Comparison of ENCODE assay signal across 8 cellular contexts in the genomic region with DNA sequence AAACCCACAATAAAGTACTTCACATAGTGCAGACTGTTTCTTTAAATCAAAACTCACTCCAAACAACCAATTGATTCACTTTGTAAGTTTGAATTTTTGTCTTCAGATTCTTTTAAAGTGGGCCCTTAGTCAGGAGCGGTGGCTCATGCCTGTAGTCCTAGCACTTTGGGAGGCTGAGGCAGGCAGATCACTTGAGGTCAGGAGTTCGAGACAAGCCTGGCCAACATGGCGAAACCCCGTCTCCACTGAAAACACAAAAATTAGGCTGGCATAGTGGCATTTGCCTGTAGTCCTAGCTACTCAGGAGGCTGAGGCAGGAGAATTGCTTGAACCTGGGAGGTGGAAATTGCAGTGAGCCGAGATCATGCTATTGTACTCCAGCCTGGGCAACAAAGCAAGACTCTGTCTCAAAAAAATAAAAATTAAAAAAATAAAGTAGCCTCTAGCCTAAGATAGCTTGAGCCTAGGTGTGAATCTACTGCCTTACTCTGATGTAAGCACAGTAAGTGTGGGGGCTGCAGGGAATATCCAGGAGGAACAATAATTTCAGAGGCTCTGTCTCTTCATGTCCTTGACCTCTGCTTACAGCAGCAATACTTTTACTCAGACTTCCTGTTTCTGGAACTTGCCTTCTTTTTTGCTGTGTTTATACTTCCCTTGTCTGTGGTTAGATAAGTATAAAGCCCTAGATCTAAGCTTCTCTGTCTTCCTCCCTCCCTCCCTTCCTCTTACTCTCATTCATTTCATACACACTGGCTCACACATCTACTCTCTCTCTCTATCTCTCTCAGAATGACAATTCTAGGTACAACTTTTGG. TPM values are rescaled to one million over a fixed set of nuclear protein-coding genes. Genes with fewer than 3 reads are reported as not detected.
DNase-seq lines count a peak whose midpoint lies in the region; ATAC-seq and TF ChIP-seq lines count a peak whose summit lies in the region.

A gene with protein sequence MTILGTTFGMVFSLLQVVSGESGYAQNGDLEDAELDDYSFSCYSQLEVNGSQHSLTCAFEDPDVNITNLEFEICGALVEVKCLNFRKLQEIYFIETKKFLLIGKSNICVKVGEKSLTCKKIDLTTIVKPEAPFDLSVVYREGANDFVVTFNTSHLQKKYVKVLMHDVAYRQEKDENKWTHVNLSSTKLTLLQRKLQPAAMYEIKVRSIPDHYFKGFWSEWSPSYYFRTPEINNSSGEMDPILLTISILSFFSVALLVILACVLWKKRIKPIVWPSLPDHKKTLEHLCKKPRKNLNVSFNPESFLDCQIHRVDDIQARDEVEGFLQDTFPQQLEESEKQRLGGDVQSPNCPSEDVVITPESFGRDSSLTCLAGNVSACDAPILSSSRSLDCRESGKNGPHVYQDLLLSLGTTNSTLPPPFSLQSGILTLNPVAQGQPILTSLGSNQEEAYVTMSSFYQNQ (plus strand): TSS at position 706 of the 818 bp plus-strand sequence. CDS start 87 bp downstream, at position 793.

- no peak within 1 kb of the TSS for H3K27ac ChIP-seq in H9 (ENCODE audit: insufficient read length, low read depth, low read length)

- H3T11ph ChIP-seq in H9 (ENCODE audit: low read length) = no peak within 1 kb of the TSS

- no peak within 1 kb of the TSS for H3K14ac ChIP-seq in H9 (ENCODE audit: insufficient read depth, low read length)

- H2BK5ac ChIP-seq in H9 (ENCODE audit: insufficient read length, low read length) = no peak within 1 kb of the TSS

- no peak within 1 kb of the TSS for H4K91ac ChIP-seq in H9 (ENCODE audit: insufficient read length, low read depth, low read length)

- no peak within 1 kb of the TSS for H2BK15ac ChIP-seq in H9 (ENCODE audit: low read depth, low read length)

- H2BK20ac ChIP-seq in H9 (ENCODE audit: low read depth, low read length, poor library complexity, severe bottlenecking) = no peak within 1 kb of the TSS

- no peak within 1 kb of the TSS for H2BK12ac ChIP-seq in H9 (ENCODE audit: insufficient read length, low read depth, low read length)

- H3K4me1 Mint-ChIP-seq in T-helper 1 cell treated with Interleukin-12 subunit alpha and Interleukin-12 subunit beta and Interleukin-4 antibody, amounts not matched to agents 30 μg/mL and 1 μg/mL, for 36 hours (ENCODE audit: low read depth) = peaks cover 73% of the 10 kb centered on the region
- H3K4me1 Mint-ChIP-seq in immature natural killer cell (peaks cover 29 to 60% of the 10 kb centered on the region in 2 donors), H9 (peaks cover 20 to 32% of the 10 kb centered on the region in 2 experiments)

- H3K4me2 ChIP-seq in H9 (ENCODE audit: insufficient read depth, insufficient read length, low read length) = no peak within 1 kb of the TSS

- no peak within 1 kb of the TSS for H4K8ac ChIP-seq in H9 (replicated peaks; ENCODE audit: insufficient read length, low read depth, low read length)

- no peaks in the 10 kb centered on the region for H3K79me1 ChIP-seq in H9 (ENCODE audit: insufficient read depth, low read depth, low read length, poor library complexity, severe bottlenecking)

- H3K4ac ChIP-seq in H9 (ENCODE audit: low read depth, low read length) = no peak within 1 kb of the TSS

- no peak within 1 kb of the TSS for H2BK120ac ChIP-seq in H9 (ENCODE audit: low read depth, low read length, poor library complexity, severe bottlenecking)

- no peaks in the 10 kb centered on the region for H3K27me3 Mint-ChIP-seq in T-helper 1 cell treated with Interleukin-12 subunit alpha and Interleukin-12 subunit beta and Interleukin-4 antibody, amounts not matched to agents 30 μg/mL and 1 μg/mL, for 36 hours (ENCODE audit: low read depth)
- H3K27me3 Mint-ChIP-seq in immature natural killer cell (ENCODE audit: low read depth in 3 of 3) = peaks cover 0 to 2% (median 2%) of the 10 kb centered on the region in 3 donors
- H3K27me3 Mint-ChIP-seq in H9 (ENCODE audit: low read depth) = peaks cover 3% of the 10 kb centered on the region; the same call in 1 of the 2 replicates

- H3K27ac Mint-ChIP-seq in T-helper 1 cell treated with Interleukin-12 subunit alpha and Interleukin-12 subunit beta and Interleukin-4 antibody, amounts not matched to agents 30 μg/mL and 1 μg/mL, for 36 hours = peak within 1 kb of the TSS; percentile 98
- H3K27ac Mint-ChIP-seq in immature natural killer cell (peak within 1 kb of the TSS; percentile 4 to 94 (median 83)), H9 (no peak within 1 kb of the TSS; a peak in 1 of 7 replicates)

- H3K9ac ChIP-seq in H9 (ENCODE audit: extremely low read depth, insufficient read length, low read length) = no peak within 1 kb of the TSS

- TF ChIP-seq CTCF in AG09309 (IDR thresholded peaks at IDR 0.05; ENCODE audit: control insufficient read depth, insufficient read depth, low read depth, low read length, missing control alignments) (no peak), H9 (conservative IDR thresholded peaks at IDR 0.05) (no peak)

- H3K79me2 ChIP-seq in H9 (ENCODE audit: insufficient read depth, low read length) = no peaks in the 10 kb centered on the region

- peak within 1 kb of the TSS; percentile 85 for H3K4me3 Mint-ChIP-seq in T-helper 1 cell treated with Interleukin-12 subunit alpha and Interleukin-12 subunit beta and Interleukin-4 antibody, amounts not matched to agents 30 μg/mL and 1 μg/mL, for 36 hours
- H3K4me3 Mint-ChIP-seq in immature natural killer cell (peak within 1 kb of the TSS; percentile 36 to 84 (median 64)), H9 (no peak within 1 kb of the TSS)

- H3K23ac ChIP-seq in H9 (ENCODE audit: insufficient read length, low read depth, low read length) = no peak within 1 kb of the TSS

- H3K4me1 ChIP-seq in H9 (ENCODE audit: insufficient read depth, low read length) = peaks cover 8% of the 10 kb centered on the region; the same call in 1 of the 2 replicates

- ATAC-seq in HG02852 (IDR thresholded peaks at IDR 0.05; ENCODE audit: unreplicated experiment) (peak; percentile 40), GM18519 (IDR thresholded peaks at IDR 0.05; ENCODE audit: low FRiP score, unreplicated experiment) (no peak)

- H2AFZ ChIP-seq in H9 (ENCODE audit: low read length) = no peak within 1 kb of the TSS

- DNase-seq in AG09309 (ENCODE audit: low read depth) (no peak), immature natural killer cell (peak; percentile 32 to 44 (median 43)), NCI-H2029 treated with DMSO at 0.1 percent for 48 hours (lab: John Stamatoyannopoulos, UW) (no peak), H9 (no peak), T-helper 9 cell (no peak)

- H3K9me3 ChIP-seq in H9 (ENCODE audit: control insufficient read depth, low read depth, low read length) = no peaks in the 10 kb centered on the region

- no peak within 1 kb of the TSS for H3K18ac ChIP-seq in H9 (ENCODE audit: insufficient read length, low read depth, low read length)

- no peaks in the 10 kb centered on the region for H3K27me3 ChIP-seq in H9 (ENCODE audit: insufficient read depth, low read length)

- H3K23me2 ChIP-seq in H9 (ENCODE audit: insufficient read length, low read depth, low read length, poor library complexity, severe bottlenecking) = no peaks in the 10 kb centered on the region

- H2AK5ac ChIP-seq in H9 (ENCODE audit: insufficient read length, low read length) = no peak within 1 kb of the TSS

- H3K9me3 Mint-ChIP-seq in T-helper 1 cell treated with Interleukin-12 subunit alpha and Interleukin-12 subunit beta and Interleukin-4 antibody, amounts not matched to agents 30 μg/mL and 1 μg/mL, for 36 hours = no peaks in the 10 kb centered on the region
- H3K9me3 Mint-ChIP-seq in immature natural killer cell (no peaks in the 10 kb centered on the region), H9 (no peaks in the 10 kb centered on the region)

- no peak within 1 kb of the TSS for H3K56ac ChIP-seq in H9 (ENCODE audit: insufficient read length, low read depth, low read length)

- H3K4me3 ChIP-seq in AG09309 (ENCODE audit: control insufficient read depth, low read depth, low read length) = peak within 1 kb of the TSS; percentile 33

- no peak within 1 kb of the TSS for H4K5ac ChIP-seq in H9 (ENCODE audit: insufficient read length, low read depth, low read length)

- no peaks in the 10 kb centered on the region for H4K20me1 ChIP-seq in H9 (ENCODE audit: control insufficient read depth, insufficient read depth, insufficient read length)

- no CpG with 5 or more reads among the region's 5 CpGs for WGBS in H9 (ENCODE audit: extremely low coverage, insufficient read length, low lambda C conversion rate)

- H3K36me3 Mint-ChIP-seq in T-helper 1 cell treated with Interleukin-12 subunit alpha and Interleukin-12 subunit beta and Interleukin-4 antibody, amounts not matched to agents 30 μg/mL and 1 μg/mL, for 36 hours (ENCODE audit: low read depth) = peaks cover 43% of the 10 kb centered on the region
- peaks cover 0 to 9% (median 5%) of the 10 kb centered on the region in 3 donors for H3K36me3 Mint-ChIP-seq in immature natural killer cell
- no peaks in the 10 kb centered on the region for H3K36me3 Mint-ChIP-seq in H9 (ENCODE audit: insufficient read depth in 1 of 3, low read depth in 3 of 3)

RNA-seq across cellular contexts. Expression of the gene that starts here (rescaled TPM):
- 10 to 100 TPM; 36.8 to 70.9 (median 65.6) TPM for polyA plus RNA-seq in immature natural killer cell
- not detected in 2 replicates for total RNA-seq in H9 (2021)

Comparison
In these comparisons a context has a peak if more than half of its experiments do, and no peak if none do; other contexts are left out.
1. DNase-seq: peak in immature natural killer cell (3 of 3); none in AG09309 (single experiment), NCI-H2029 treated with DMSO at 0.1 percent for 48 hours (single experiment), H9 (single experiment) and T-helper 9 cell (single experiment).
2. H3K27ac Mint-ChIP-seq: peak in T-helper 1 cell treated with Interleukin-12 subunit alpha and Interleukin-12 subunit beta and Interleukin-4 antibody, amounts not matched to agents 30 μg/mL and 1 μg/mL, for 36 hours (single experiment) and immature natural killer cell (6 of 6); none in H9 (0 of 3).
3. H3K4me3 Mint-ChIP-seq: peak in T-helper 1 cell treated with Interleukin-12 subunit alpha and Interleukin-12 subunit beta and Interleukin-4 antibody, amounts not matched to agents 30 μg/mL and 1 μg/mL, for 36 hours (single experiment) and immature natural killer cell (5 of 5); none in H9 (0 of 2).